In the genomic region with DNA sequence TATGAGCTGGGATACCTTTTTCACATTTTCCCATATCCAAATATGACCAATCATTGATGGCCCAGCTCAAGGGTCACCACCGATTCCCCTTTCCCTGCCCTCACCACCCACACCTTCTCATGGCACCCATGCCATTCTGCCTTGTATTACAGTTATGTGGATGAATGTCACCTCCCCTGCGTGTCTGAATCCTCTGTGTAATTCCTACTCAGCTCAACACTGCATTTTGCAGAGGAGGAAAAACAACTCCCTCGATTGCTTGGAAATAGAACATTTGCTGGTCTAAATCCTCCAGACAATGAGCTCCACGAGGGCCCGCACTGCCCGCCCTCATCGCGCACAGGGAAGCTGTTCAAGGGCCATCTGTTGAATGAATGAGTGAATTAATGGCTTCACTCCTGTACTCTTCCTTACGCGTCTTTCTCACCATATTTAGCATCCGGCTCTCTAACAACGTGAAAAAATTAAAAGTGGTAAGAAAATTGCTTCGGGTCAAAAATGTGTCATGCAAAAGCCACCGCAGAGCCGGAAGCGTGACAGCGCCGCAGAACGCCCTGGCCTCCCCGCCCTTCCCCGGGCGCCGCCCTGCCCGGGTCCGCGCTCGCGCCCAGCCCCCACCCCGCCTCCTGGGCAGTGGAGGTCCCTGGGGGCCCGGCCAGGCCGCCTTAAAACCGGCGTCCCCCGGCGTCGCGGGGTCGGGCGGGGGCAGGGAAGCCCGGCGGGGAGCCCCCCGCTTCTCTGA, we compare ENCODE assay signal across 8 cellular contexts. TPM values are rescaled to one million over a fixed set of nuclear protein-coding genes. Genes with fewer than 3 reads are reported as not detected.
A peak's percentile ranks its signal among the peaks of the same experiment; 100 is the strongest.
DNase-seq lines count a peak whose midpoint lies in the region; ATAC-seq and TF ChIP-seq lines count a peak whose summit lies in the region.

No MANE protein-coding gene starts in this region.

- no peaks in the 10 kb centered on the region for H3K27me3 ChIP-seq in lower lobe of right lung (ENCODE audit: low read depth)

- peak overlapping the region; percentile 76 for H3K27ac ChIP-seq in lower lobe of right lung

- H3K9me3 ChIP-seq in lower lobe of right lung = no peaks in the 10 kb centered on the region

- DNase-seq in NCI-H146 (lab: John Stamatoyannopoulos, UW) = peak; percentile 45
- DNase-seq in NCI-H146 treated with DMSO at 0.1 percent for 48 hours (lab: John Stamatoyannopoulos, UW; ENCODE audit: unreplicated experiment) = no peak
- DNase-seq in NCI-H2029 treated with DMSO at 0.1 percent for 48 hours (lab: John Stamatoyannopoulos, UW) = peak; percentile 55
- DNase-seq in dedifferentiated amniotic fluid mesenchymal stem cell (ENCODE audit: extremely low spot score) = peak; percentile 28
- DNase-seq in lower lobe of right lung = peak; percentile 87
- peak; percentile 38 for DNase-seq in stimulated activated CD8-positive, alpha-beta memory T cell treated with anti-CD3 and anti-CD28 coated beads, Interleukin-15, amount 100 ng/mL, for 1 hour (ENCODE audit: low read depth)

- H3K4me1 ChIP-seq in lower lobe of right lung = peaks cover 21% of the 10 kb centered on the region

- peak overlapping the region; percentile 69 for H3K4me3 ChIP-seq in lower lobe of right lung

- H3K36me3 ChIP-seq in lower lobe of right lung = no peaks in the 10 kb centered on the region

- peak; percentile 87 for ATAC-seq in HG02852 (IDR thresholded peaks at IDR 0.05; ENCODE audit: unreplicated experiment)
- ATAC-seq in activated CD4-positive, CD25-positive, alpha-beta regulatory T cell treated with anti-CD3 and anti-CD28 coated beads, Interleukin-2, amount 50 U/mL, for 24 hours = peak; percentile 88 to 90
- peak; percentile 92 to 93 for ATAC-seq in lower lobe of right lung

- intact Hi-C loops in lower lobe of right lung (cut with DNase I) = no loop called here

- TF ChIP-seq CTCF in lower lobe of right lung (IDR thresholded peaks at IDR 0.05) = no peak

RNA-seq across cellular contexts. Expression of gene SUSD1, which starts 0.7 kb away (rescaled TPM):
- total RNA-seq in lower lobe of right lung = 49.4 TPM
